Comparison of ENCODE assay signal across 8 cellular contexts in the genomic region with DNA sequence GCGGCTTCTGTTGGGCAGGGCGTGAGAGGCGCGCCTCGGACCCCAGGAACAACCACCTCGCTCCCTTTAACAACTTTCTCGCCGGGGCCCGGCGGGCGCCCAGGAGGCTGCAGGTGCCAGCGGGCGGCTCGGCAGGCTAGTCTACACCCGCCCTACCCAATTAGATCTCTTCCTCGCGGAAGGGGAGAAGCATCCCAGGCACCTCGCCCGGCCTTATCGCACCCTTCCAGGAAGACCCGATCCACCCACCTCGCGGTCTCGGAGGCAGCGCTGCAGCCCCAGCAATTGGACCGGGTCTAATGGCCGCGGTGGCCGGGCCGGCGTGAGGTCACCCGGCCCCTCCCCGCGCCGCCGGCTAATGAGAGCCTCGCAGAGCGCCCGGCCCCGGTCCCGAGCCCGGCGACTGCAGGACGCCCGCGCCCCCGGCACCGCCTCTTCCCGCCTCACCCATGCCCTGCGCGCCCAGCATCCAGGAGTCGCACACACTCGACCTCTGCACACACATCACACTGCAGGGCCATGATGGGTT. TPM values are rescaled to one million over a fixed set of nuclear protein-coding genes. Genes with fewer than 3 reads are reported as not detected.
DNase-seq lines count a peak whose midpoint lies in the region; ATAC-seq, FAIRE-seq and TF ChIP-seq lines count a peak whose summit lies in the region.

A gene (minus strand): TSS at position 298 of the 529 bp plus-strand sequence. CDS start 419 bp downstream, outside the sequence.

- H3K36me3 ChIP-seq in MG63 (no peaks in the 10 kb centered on the region), H1 (ENCODE audit: control insufficient read depth in 2 of 4, insufficient read depth in 4 of 4, low read length in 3 of 4) (no peaks in the 10 kb centered on the region), lung (ENCODE audit: control insufficient read depth in 2 of 2, insufficient read depth in 2 of 2, low read length in 2 of 2) (no peaks in the 10 kb centered on the region)

- H3K4me3 ChIP-seq in MG63 (peak within 1 kb of the TSS; percentile 64), H1 (ENCODE audit: extremely low read depth in 1 of 4, insufficient read depth in 2 of 4, low read depth in 3 of 4, low read length in 4 of 4) (peak within 1 kb of the TSS; percentile 52 to 77 (median 63)), lung (peak within 1 kb of the TSS; percentile 55)

- no peaks in the 10 kb centered on the region for H3K9me3 Mint-ChIP-seq in activated CD4-positive, alpha-beta memory T cell treated with anti-CD3 and anti-CD28 coated beads for 36 hours

- CTCF ChIA-PET in activated CD4-positive, alpha-beta memory T cell treated with anti-CD3 and anti-CD28 coated beads for 36 hours (lab: Charles Lee): no interaction called here
- CTCF ChIA-PET in H1 (lab: Charles Lee; ENCODE audit: partially characterized antibody): no interaction called here

- no peak within 1 kb of the TSS for H2BK15ac ChIP-seq in H1 (ENCODE audit: low read length)

- H4K20me1 ChIP-seq in H1 (replicated peaks in 1 of 2; ENCODE audit: control insufficient read depth in 1 of 2, insufficient read depth in 2 of 2, low read length in 2 of 2): no peaks in the 10 kb centered on the region

- H3K36me3 Mint-ChIP-seq in activated CD4-positive, alpha-beta memory T cell treated with anti-CD3 and anti-CD28 coated beads for 36 hours: no peaks in the 10 kb centered on the region

- TF ChIP-seq CTCF in H1 (IDR thresholded peaks at IDR 0.05; ENCODE audit: control extremely low read depth in 1 of 3, insufficient read depth in 1 of 3, low read depth in 1 of 3, low read length in 3 of 3) (no peak), lung (IDR thresholded peaks at IDR 0.05; ENCODE audit: control extremely low read depth, extremely low read depth) (no peak)

- peak within 1 kb of the TSS; percentile 84 for H2BK5ac ChIP-seq in H1 (ENCODE audit: low read depth, low read length)

- no peak within 1 kb of the TSS for H2BK120ac ChIP-seq in H1 (replicated peaks; ENCODE audit: low read depth, low read length)

- peaks cover 7% of the 10 kb centered on the region; the same call in 1 of the 2 replicates for H3K23me2 ChIP-seq in H1 (ENCODE audit: low read depth, low read length)

- no peak within 1 kb of the TSS for H3K14ac ChIP-seq in H1 (ENCODE audit: insufficient read length)

- peak within 1 kb of the TSS; percentile 62 for H4K5ac ChIP-seq in H1 (ENCODE audit: insufficient read length, low read depth, low read length)

- no peak for FAIRE-seq in H1 (lab: Jason Lieb, UNC)

- peak within 1 kb of the TSS; percentile 51 for H3K56ac ChIP-seq in H1 (replicated peaks; ENCODE audit: insufficient read length, low read depth, low read length)

- POLR2A ChIA-PET in activated CD4-positive, alpha-beta memory T cell treated with anti-CD3 and anti-CD28 coated beads for 36 hours (lab: Charles Lee): no interaction called here
- POLR2A ChIA-PET in H1 (lab: Charles Lee; ENCODE audit: partially characterized antibody): interaction anchor here (1.2 to 1.3 kb wide), 2 partner anchors 9 to 135 kb away, joined by 3 to 4 read pairs; no protein-coding TSS in a partner anchor

- peak within 1 kb of the TSS; percentile 74 for H3K4me3 Mint-ChIP-seq in activated CD4-positive, alpha-beta memory T cell treated with anti-CD3 and anti-CD28 coated beads for 36 hours

- TF ChIP-seq EP300 in H1 (IDR thresholded peaks at IDR 0.05; ENCODE audit: borderline replicate concordance in 1 of 2, low read depth in 2 of 2, low read length in 2 of 2): no peak

- no peaks in the 10 kb centered on the region for H3K27me3 ChIP-seq in MG63
- no peaks in the 10 kb centered on the region for H3K27me3 ChIP-seq in H1 (replicated peaks in 1 of 4; ENCODE audit: control insufficient read depth in 3 of 4, extremely low read depth in 1 of 4, insufficient read depth in 3 of 4, low read length in 3 of 4)
- H3K27me3 ChIP-seq in lung (ENCODE audit: control insufficient read depth, insufficient read depth): no peaks in the 10 kb centered on the region

- H3K23ac ChIP-seq in H1 (ENCODE audit: insufficient read length): no peak within 1 kb of the TSS

- DNase-seq in activated gamma-delta T cell treated with Interleukin-2 at 50 U/mL for 16 hours (peak; percentile 22), activated gamma-delta T cell (lab: John Stamatoyannopoulos, UW) (no peak), MG63 (peak; percentile 77), H1 (ENCODE audit: low read depth in 1 of 2, low spot score in 2 of 2) (peak; percentile 44 to 89), lung (ENCODE audit: low spot score) (peak; percentile 82)
- peak; percentile 55 for DNase-seq in activated CD4-positive, alpha-beta memory T cell treated with anti-CD3 and anti-CD28 coated beads for 36 hours
- peak; percentile 58 for DNase-seq in stimulated activated CD8-positive, alpha-beta memory T cell treated with anti-CD3 and anti-CD28 coated beads, Interleukin-4, amount 100 ng/mL, for 48 hours

- no peak within 1 kb of the TSS for H3K4ac ChIP-seq in H1 (replicated peaks; ENCODE audit: insufficient read length, low read depth, low read length)

- H3K27me3 Mint-ChIP-seq in activated CD4-positive, alpha-beta memory T cell treated with anti-CD3 and anti-CD28 coated beads for 36 hours: no peaks in the 10 kb centered on the region

- H3K4me1 Mint-ChIP-seq in activated CD4-positive, alpha-beta memory T cell treated with anti-CD3 and anti-CD28 coated beads for 36 hours (ENCODE audit: low read depth): peaks cover 17% of the 10 kb centered on the region

- peaks cover 12 to 25% (median 15%) of the 10 kb centered on the region in 4 experiments for H3K4me1 ChIP-seq in H1 (replicated peaks in 1 of 4; ENCODE audit: control insufficient read depth in 3 of 4, insufficient read depth in 4 of 4, low read length in 3 of 4)
- H3K4me1 ChIP-seq in lung (ENCODE audit: control insufficient read depth in 2 of 2, insufficient read depth in 2 of 2, low read length in 2 of 2): peaks cover 3 to 11% of the 10 kb centered on the region in 2 donors

- peak within 1 kb of the TSS; percentile 53 for H4K8ac ChIP-seq in H1 (ENCODE audit: extremely low read depth, insufficient read depth, low read length)

- H3K27ac ChIP-seq in H1 (ENCODE audit: low read depth, low read length) (no peak within 1 kb of the TSS), lung (ENCODE audit: low read depth in 1 of 2, low read length in 1 of 2) (peak within 1 kb of the TSS; percentile 68 to 85)

- peak within 1 kb of the TSS; percentile 38; the same call in 1 of the 2 replicates for H3K18ac ChIP-seq in H1 (ENCODE audit: extremely low read depth, low read length)

- peak within 1 kb of the TSS; percentile 87; the same call in 1 of the 2 replicates for H2BK12ac ChIP-seq in H1 (ENCODE audit: low read depth, low read length)

- no peak within 1 kb of the TSS for H2BK20ac ChIP-seq in H1 (ENCODE audit: low read length)

- WGBS in H1 (ENCODE audit: extremely low coverage in 1 of 2, insufficient coverage in 1 of 2, insufficient read length in 1 of 2, insufficient replicate concordance in 2 of 2, low coverage in 1 of 2, low lambda C conversion rate in 2 of 2, missing lambda C conversion rate in 1 of 2), 2 experiments: 1% methylated on average over 51 of the region's 53 CpGs; no CpG with 5 or more reads in 1 of the 2 experiments
- WGBS in lung, 2 donors: 0% methylated on average over 49 to 53 of the region's 53 CpGs

- peak within 1 kb of the TSS; percentile 61 for H4K91ac ChIP-seq in H1 (replicated peaks; ENCODE audit: insufficient read length, low read length)

- TF ChIP-seq RAD21 in H1 (IDR thresholded peaks at IDR 0.05 in 1 of 2, conservative IDR thresholded peaks at IDR 0.05 in 1 of 2; ENCODE audit: low read depth in 2 of 2, low read length in 2 of 2): no peak

- no peak within 1 kb of the TSS for H2AFZ ChIP-seq in H1 (ENCODE audit: low read length)

- H3K79me2 ChIP-seq in H1 (ENCODE audit: control insufficient read depth in 1 of 2, insufficient read depth in 2 of 2, low read length in 2 of 2): peaks cover 5 to 36% of the 10 kb centered on the region in 2 experiments

- ATAC-seq in lung (ENCODE audit: insufficient read depth, low FRiP score) (peak; percentile 88), GM21367 (IDR thresholded peaks at IDR 0.05; ENCODE audit: unreplicated experiment) (no peak)

- H3K79me1 ChIP-seq in H1 (ENCODE audit: low read depth, low read length): peaks cover 8% of the 10 kb centered on the region; the same call in 1 of the 2 replicates

- H3K9me3 ChIP-seq in MG63 (no peaks in the 10 kb centered on the region), H1 (ENCODE audit: insufficient read depth in 2 of 2, low read depth in 1 of 2, low read length in 1 of 2) (no peaks in the 10 kb centered on the region), lung (ENCODE audit: control insufficient read depth in 2 of 2, insufficient read depth in 1 of 2, low read length in 1 of 2) (no peaks in the 10 kb centered on the region)

- peak within 1 kb of the TSS in 1 of 4 experiments; percentile 25; a peak in 3 of 7 replicates for H3K9ac ChIP-seq in H1 (replicated peaks in 1 of 4; ENCODE audit: extremely low read depth in 1 of 4, low read depth in 3 of 4, low read length in 3 of 4)

- intact Hi-C loops in activated CD4-positive, alpha-beta memory T cell treated with anti-CD3 and anti-CD28 coated beads for 36 hours (cut with micrococcal nuclease): loop anchor here (1.0 to 5.0 kb wide), 2 partner anchors 47 to 77 kb away; a partner anchor contains a TSS

- H2AK5ac ChIP-seq in H1 (ENCODE audit: low read depth, low read length): no peak within 1 kb of the TSS

- no peak within 1 kb of the TSS for H3K27ac Mint-ChIP-seq in activated CD4-positive, alpha-beta memory T cell treated with anti-CD3 and anti-CD28 coated beads for 36 hours

- TF ChIP-seq POLR2A in H1 (IDR thresholded peaks at IDR 0.05; ENCODE audit: control extremely low read depth in 1 of 2, low read depth in 2 of 2, low read length in 2 of 2): no peak

- peak within 1 kb of the TSS; percentile 64 to 78 for H3K4me2 ChIP-seq in H1 (ENCODE audit: insufficient read depth in 1 of 2, low read depth in 2 of 2, low read length in 2 of 2)

TF ChIP-seq in H1, 55 proteins besides CTCF, POLR2A, EP300 and RAD21 (continues in another document):
- TF ChIP-seq SIRT6 (IDR thresholded peaks at IDR 0.05; ENCODE audit: low read length): no peak

RNA-seq across cellular contexts. Expression of the gene that starts here (rescaled TPM):
- 13.6 and 28.8 TPM in 2 replicates for total RNA-seq in MG63 (2014; rRNA removed; shearing (Covaris generic); ENCODE audit: low replicate concordance)
- 10 to 100 TPM; 10.3 to 10.4 TPM for total RNA-seq in activated CD4-positive, alpha-beta memory T cell treated with anti-CD3 and anti-CD28 coated beads for 36 hours
- 109 and 117 TPM in 2 replicates for total RNA-seq in H1 (2021; fragmentation: NEBNext Ultra II Directional; extraction: Animal tissue kit (Norgen Biotek cat#: 25700))
- polyA plus RNA-seq in H1 (2011; rRNA removed) (170 and 190 TPM in 2 replicates), lung (100 to 1,000 TPM in 1 of 2 donors, 10 to 100 TPM in 1; 55.5 to 232 TPM)
- polyA plus RNA-seq in H1 (2011; cell fraction: cytosol; rRNA removed): 183 TPM
- polyA plus RNA-seq in H1 (2011; cell fraction: nucleus; rRNA removed): 136 TPM
- polyA plus RNA-seq in H1 (2012, experiment 1 of 2): 113 to 153 TPM (median 133 TPM) in 4 replicates
- 50.1 TPM for polyA plus RNA-seq in H1 (2012, experiment 2 of 2)
- 82.7 TPM for polyA plus RNA-seq in H1 (2013, experiment 1 of 2)
- 87.6 TPM for polyA plus RNA-seq in H1 (2013, experiment 2 of 2)
- polyA minus RNA-seq in H1 (2011; rRNA and poly(A)+ RNA removed): 117 and 161 TPM in 2 replicates
- 65.9 TPM for polyA minus RNA-seq in H1 (2011; cell fraction: cytosol; rRNA and poly(A)+ RNA removed)
- polyA minus RNA-seq in H1 (2011; cell fraction: nucleus; rRNA and poly(A)+ RNA removed): 49.6 TPM
- total RNA-seq in lung: 100 to 1,000 TPM in 1 of 2 donors, 10 to 100 TPM in 1; 12.7 to 124 TPM
